1 cellular context compared by ENCODE assay signal in genomic region chr1:36099681-36100341, GRCh38.
TF ChIP-seq lines count a peak whose summit lies in the region.

No MANE protein-coding gene starts in this region.

TF ChIP-seq in K562, 482 proteins besides CTCF, POLR2A, EP300 and RAD21 (continued from another document and continues in another):
- no peak for TF ChIP-seq MTA2 (IDR thresholded peaks at IDR 0.05; ENCODE audit: low read depth)
- TF ChIP-seq DEAF1 (CRISPR knock-in tag; IDR thresholded peaks at IDR 0.05): peak; percentile 93
- no peak for TF ChIP-seq BCL6 (CRISPR knock-in tag; IDR thresholded peaks at IDR 0.05)
- TF ChIP-seq TRIM28 (IDR thresholded peaks at IDR 0.05): 0 out of 2 replicates have a peak, but pooled peaks have one; percentile 55
- no peak for TF ChIP-seq MCM5 (IDR thresholded peaks at IDR 0.05; ENCODE audit: low read depth)
- TF ChIP-seq SAFB (IDR thresholded peaks at IDR 0.05; ENCODE audit: borderline replicate concordance, low read depth, low read length): no peak
- TF ChIP-seq TEAD1 (CRISPR knock-in tag; IDR thresholded peaks at IDR 0.05): peak in 1 of 2 experiments; percentile 79; a peak in 1 of 4 replicates
- no peak for TF ChIP-seq MGA (IDR thresholded peaks at IDR 0.05)
- TF ChIP-seq MECOM (CRISPR knock-in tag; IDR thresholded peaks at IDR 0.05): no peak
- TF ChIP-seq SRSF3 (IDR thresholded peaks at IDR 0.05; ENCODE audit: insufficient read depth, low read length): no peak
- no peak for TF ChIP-seq PTBP1 (IDR thresholded peaks at IDR 0.05; ENCODE audit: low read depth, low read length)
- TF ChIP-seq, protein P1, sequence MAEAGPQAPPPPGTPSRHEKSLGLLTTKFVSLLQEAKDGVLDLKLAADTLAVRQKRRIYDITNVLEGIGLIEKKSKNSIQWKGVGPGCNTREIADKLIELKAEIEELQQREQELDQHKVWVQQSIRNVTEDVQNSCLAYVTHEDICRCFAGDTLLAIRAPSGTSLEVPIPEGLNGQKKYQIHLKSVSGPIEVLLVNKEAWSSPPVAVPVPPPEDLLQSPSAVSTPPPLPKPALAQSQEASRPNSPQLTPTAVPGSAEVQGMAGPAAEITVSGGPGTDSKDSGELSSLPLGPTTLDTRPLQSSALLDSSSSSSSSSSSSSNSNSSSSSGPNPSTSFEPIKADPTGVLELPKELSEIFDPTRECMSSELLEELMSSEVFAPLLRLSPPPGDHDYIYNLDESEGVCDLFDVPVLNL (CRISPR knock-in tag; IDR thresholded peaks at IDR 0.05; ENCODE audit: low read depth): no peak
- TF ChIP-seq TGIF2 (CRISPR knock-in tag; IDR thresholded peaks at IDR 0.05): no peak
- TF ChIP-seq, protein P2, sequence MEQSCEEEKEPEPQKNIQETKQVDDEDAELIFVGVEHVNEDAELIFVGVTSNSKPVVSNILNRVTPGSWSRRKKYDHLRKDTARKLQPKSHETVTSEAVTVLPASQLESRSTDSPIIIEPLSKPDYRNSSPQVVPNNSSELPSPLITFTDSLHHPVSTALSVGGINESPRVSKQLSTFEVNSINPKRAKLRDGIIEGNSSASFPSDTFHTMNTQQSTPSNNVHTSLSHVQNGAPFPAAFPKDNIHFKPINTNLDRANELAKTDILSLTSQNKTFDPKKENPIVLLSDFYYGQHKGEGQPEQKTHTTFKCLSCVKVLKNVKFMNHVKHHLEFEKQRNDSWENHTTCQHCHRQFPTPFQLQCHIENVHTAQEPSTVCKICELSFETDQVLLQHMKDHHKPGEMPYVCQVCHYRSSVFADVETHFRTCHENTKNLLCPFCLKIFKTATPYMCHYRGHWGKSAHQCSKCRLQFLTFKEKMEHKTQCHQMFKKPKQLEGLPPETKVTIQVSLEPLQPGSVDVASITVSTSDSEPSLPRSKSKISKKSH (CRISPR knock-in tag; IDR thresholded peaks at IDR 0.05): no peak
- TF ChIP-seq ZNF263 (CRISPR knock-in tag; IDR thresholded peaks at IDR 0.05; ENCODE audit: borderline replicate concordance): peak; percentile 68; the same call in 1 of the 2 replicates
- TF ChIP-seq ELF4 (CRISPR knock-in tag; IDR thresholded peaks at IDR 0.05): no peak
- TF ChIP-seq JUNB (CRISPR knock-in tag; conservative IDR thresholded peaks at IDR 0.05): no peak
- TF ChIP-seq TOE1 (IDR thresholded peaks at IDR 0.05; ENCODE audit: borderline replicate concordance): peak; percentile 69; the same call in 1 of the 2 replicates
- no peak for TF ChIP-seq TOE1 (CRISPR knock-in tag; IDR thresholded peaks at IDR 0.05; ENCODE audit: borderline replicate concordance, low read depth)
- TF ChIP-seq HMG20A (CRISPR knock-in tag; conservative IDR thresholded peaks at IDR 0.05): no peak
- no peak for TF ChIP-seq KAT7 (CRISPR knock-in tag; IDR thresholded peaks at IDR 0.05; ENCODE audit: borderline replicate concordance)
- TF ChIP-seq MBD2 (IDR thresholded peaks at IDR 0.05; ENCODE audit: borderline replicate concordance, low read depth): no peak
- TF ChIP-seq CEBPG (CRISPR knock-in tag; IDR thresholded peaks at IDR 0.05): no peak
- TF ChIP-seq CEBPG (tag; conservative IDR thresholded peaks at IDR 0.05 in 1 of 2, IDR thresholded peaks at IDR 0.05 in 1 of 2): no peak
- TF ChIP-seq NFXL1 (CRISPR knock-in tag; IDR thresholded peaks at IDR 0.05): no peak
- no peak for TF ChIP-seq PURB (CRISPR knock-in tag; IDR thresholded peaks at IDR 0.05; ENCODE audit: low read depth)
- TF ChIP-seq, protein P3, sequence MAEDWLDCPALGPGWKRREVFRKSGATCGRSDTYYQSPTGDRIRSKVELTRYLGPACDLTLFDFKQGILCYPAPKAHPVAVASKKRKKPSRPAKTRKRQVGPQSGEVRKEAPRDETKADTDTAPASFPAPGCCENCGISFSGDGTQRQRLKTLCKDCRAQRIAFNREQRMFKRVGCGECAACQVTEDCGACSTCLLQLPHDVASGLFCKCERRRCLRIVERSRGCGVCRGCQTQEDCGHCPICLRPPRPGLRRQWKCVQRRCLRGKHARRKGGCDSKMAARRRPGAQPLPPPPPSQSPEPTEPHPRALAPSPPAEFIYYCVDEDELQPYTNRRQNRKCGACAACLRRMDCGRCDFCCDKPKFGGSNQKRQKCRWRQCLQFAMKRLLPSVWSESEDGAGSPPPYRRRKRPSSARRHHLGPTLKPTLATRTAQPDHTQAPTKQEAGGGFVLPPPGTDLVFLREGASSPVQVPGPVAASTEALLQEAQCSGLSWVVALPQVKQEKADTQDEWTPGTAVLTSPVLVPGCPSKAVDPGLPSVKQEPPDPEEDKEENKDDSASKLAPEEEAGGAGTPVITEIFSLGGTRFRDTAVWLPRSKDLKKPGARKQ (CRISPR knock-in tag; IDR thresholded peaks at IDR 0.05): no peak
- no peak for TF ChIP-seq ZNF778 (CRISPR knock-in tag; IDR thresholded peaks at IDR 0.05)
- no peak for TF ChIP-seq SMARCB1 (IDR thresholded peaks at IDR 0.05; ENCODE audit: insufficient read length, low read depth)
- TF ChIP-seq SETDB1 (IDR thresholded peaks at IDR 0.05; ENCODE audit: low read length): no peak
- no peak for TF ChIP-seq CUX1 (CRISPR knock-in tag; IDR thresholded peaks at IDR 0.05)
- peak; percentile 32; the same call in 1 of the 2 replicates for TF ChIP-seq ZNF282 (CRISPR knock-in tag; IDR thresholded peaks at IDR 0.05)
- TF ChIP-seq ZNF395 (CRISPR knock-in tag; IDR thresholded peaks at IDR 0.05): no peak
- TF ChIP-seq ZNF431 (CRISPR knock-in tag; IDR thresholded peaks at IDR 0.05): no peak
- peak in 1 of 2 experiments; percentile 65; a peak in 1 of 4 replicates for TF ChIP-seq SIN3A (IDR thresholded peaks at IDR 0.05; ENCODE audit: borderline replicate concordance in 2 of 2, control insufficient read depth in 1 of 2, low read depth in 2 of 2, low read length in 2 of 2)
- TF ChIP-seq ZNF124 (CRISPR knock-in tag; IDR thresholded peaks at IDR 0.05): no peak
